8 cellular contexts compared by ENCODE assay signal in genomic region chr2:16664052-16664731, GRCh38. TPM values are rescaled to one million over a fixed set of nuclear protein-coding genes. Genes with fewer than 3 reads are reported as not detected.
DNase-seq lines count a peak whose midpoint lies in the region; ATAC-seq and TF ChIP-seq lines count a peak whose summit lies in the region.

No MANE protein-coding gene starts in this region.

- peak overlapping the region in 9 of 10 donors; percentile 11 to 91 (median 78) for H3K27ac ChIP-seq in heart right ventricle

- peak overlapping the region; percentile 93 to 99 (median 96) for H3K4me3 Mint-ChIP-seq in IgD-negative memory B cell
- peak overlapping the region; percentile 74 for H3K4me3 Mint-ChIP-seq in activated naive CD8-positive, alpha-beta T cell treated with anti-CD3 and anti-CD28 coated beads, Interleukin-2, amount 50 U/mL, for 24 hours

- H3K27me3 Mint-ChIP-seq in IgD-negative memory B cell: no peaks in the 10 kb centered on the region
- peaks cover 45% of the 10 kb centered on the region for H3K27me3 Mint-ChIP-seq in activated naive CD8-positive, alpha-beta T cell treated with anti-CD3 and anti-CD28 coated beads, Interleukin-2, amount 50 U/mL, for 24 hours

- H3K9me3 ChIP-seq in heart right ventricle: no peaks in the 10 kb centered on the region

- no peak for TF ChIP-seq CTCF in heart right ventricle (IDR thresholded peaks at IDR 0.05)

- H3K4me3 ChIP-seq in heart right ventricle: peak overlapping the region in 9 of 10 donors; percentile 65 to 77 (median 71)

- 47 to 61% methylated on average over 9 of the region's 9 CpGs for WGBS in heart right ventricle, 2 donors

- peaks cover 48 to 63% (median 56%) of the 10 kb centered on the region in 3 donors for H3K4me1 Mint-ChIP-seq in IgD-negative memory B cell
- H3K4me1 Mint-ChIP-seq in activated naive CD8-positive, alpha-beta T cell treated with anti-CD3 and anti-CD28 coated beads, Interleukin-2, amount 50 U/mL, for 24 hours: peaks cover 26% of the 10 kb centered on the region

- H3K4me1 ChIP-seq in heart right ventricle: peaks cover under 1 to 66% (median 45%) of the 10 kb centered on the region in 9 donors

- H3K27me3 ChIP-seq in heart right ventricle: peaks cover 0 to 6% (median 0%) of the 10 kb centered on the region in 7 donors

- peak overlapping the region; percentile 88 to 97 (median 93) for H3K27ac Mint-ChIP-seq in IgD-negative memory B cell
- H3K27ac Mint-ChIP-seq in activated naive CD8-positive, alpha-beta T cell treated with anti-CD3 and anti-CD28 coated beads, Interleukin-2, amount 50 U/mL, for 24 hours: peak overlapping the region; percentile 59

- H3K36me3 Mint-ChIP-seq in IgD-negative memory B cell: peaks cover 2% of the 10 kb centered on the region
- no peaks in the 10 kb centered on the region for H3K36me3 Mint-ChIP-seq in activated naive CD8-positive, alpha-beta T cell treated with anti-CD3 and anti-CD28 coated beads, Interleukin-2, amount 50 U/mL, for 24 hours (ENCODE audit: low read depth)

- peaks cover 0 to 4% (median 0%) of the 10 kb centered on the region in 9 donors for H3K36me3 ChIP-seq in heart right ventricle

- DNase-seq in COR-L47 (lab: John Stamatoyannopoulos, UW) (peak; percentile 70), heart right ventricle (peak; percentile 46 to 82), posterior cingulate gyrus (peak in 8 of 10 donors; percentile 45 to 93 (median 66)), NCI-H1930 (lab: John Stamatoyannopoulos, UW) (no peak)
- DNase-seq in activated naive CD8-positive, alpha-beta T cell treated with anti-CD3 and anti-CD28 coated beads, Interleukin-2, amount 50 U/mL, for 24 hours: no peak

- H3K9me3 Mint-ChIP-seq in IgD-negative memory B cell: no peaks in the 10 kb centered on the region
- no peaks in the 10 kb centered on the region for H3K9me3 Mint-ChIP-seq in activated naive CD8-positive, alpha-beta T cell treated with anti-CD3 and anti-CD28 coated beads, Interleukin-2, amount 50 U/mL, for 24 hours

- no peak for ATAC-seq in activated naive CD8-positive, alpha-beta T cell treated with anti-CD3 and anti-CD28 coated beads, Interleukin-2, amount 50 U/mL, for 24 hours
- ATAC-seq in heart right ventricle (peak; percentile 38 to 78 (median 60)), GM18858 (IDR thresholded peaks at IDR 0.05; ENCODE audit: unreplicated experiment) (no peak), GM21737 (IDR thresholded peaks at IDR 0.05; ENCODE audit: unreplicated experiment) (no peak)

- intact Hi-C loops in heart right ventricle (cut with DNase I): no loop called here
- intact Hi-C loops in posterior cingulate gyrus (cut with DNase I): loop anchor here (5.0 to 10.0 kb wide), 3 partner anchors 47 to 91 kb away; no protein-coding TSS in a partner anchor

RNA-seq across cellular contexts. Expression of gene CYRIA, which starts 1.4 kb away (rescaled TPM):
- polyA plus RNA-seq in IgD-negative memory B cell: 31.0 TPM
- total RNA-seq in heart right ventricle: 10 to 100 TPM in 1 of 10 donors, 1 to 10 TPM in 9; 1.5 to 10.6 (median 3.6) TPM
- 1 to 10 TPM; 1.2 to 1.3 TPM for polyA plus RNA-seq in heart right ventricle

Comparison
In these comparisons a context has a peak if more than half of its experiments do, and no peak if none do; other contexts are left out.
1. DNase-seq: peak in COR-L47 (single experiment), heart right ventricle (2 of 2) and posterior cingulate gyrus (8 of 10); none in activated naive CD8-positive, alpha-beta T cell treated with anti-CD3 and anti-CD28 coated beads, Interleukin-2, amount 50 U/mL, for 24 hours (single experiment) and NCI-H1930 (0 of 2).
2. ATAC-seq: peak in heart right ventricle (8 of 8); none in activated naive CD8-positive, alpha-beta T cell treated with anti-CD3 and anti-CD28 coated beads, Interleukin-2, amount 50 U/mL, for 24 hours (single experiment), GM18858 (single experiment) and GM21737 (single experiment).
3. RNA of gene CYRIA, which starts 1.4 kb away (polyA plus RNA-seq): 31.0 TPM in IgD-negative memory B cell (single experiment); 1.2 to 1.3 TPM in heart right ventricle; every median in the first group is over 10 times any median in the second.